In genomic region chr1:15765495-15766194, GRCh38 we compare ENCODE assay signal across 12 cellular contexts. TPM values are rescaled to one million over a fixed set of nuclear protein-coding genes. Genes with fewer than 3 reads are reported as not detected.
DNase-seq lines count a peak whose midpoint lies in the region; ATAC-seq, FAIRE-seq and TF ChIP-seq lines count a peak whose summit lies in the region.
"Had no signal": no experiment of that assay in that cellular context is flagged by ENCODE, and none has a peak within 500 bp of the region (broad histone marks: within the 10 kb centered on the region; RNA-seq: fewer than 3 reads in every experiment).

No MANE protein-coding gene starts in this region.

- H3K79me2 ChIP-seq in HepG2 (ENCODE audit: insufficient read depth, low read length) = no peaks in the 10 kb centered on the region

- in situ Hi-C loops in HepG2 (cut with HindIII; ENCODE audit: extremely low pct_ligation_motif_present, low pct_unique_long_range_greater_than_20kb) = no loop called here

- 93% methylated on average over 13 of the region's 20 CpGs for WGBS in HepG2 (ENCODE audit: low lambda C conversion rate)
- WGBS in right lobe of liver (ENCODE audit: insufficient coverage, low coverage, low lambda C conversion rate, missing lambda C conversion rate) = 50% methylated on average over 3 of the region's 20 CpGs

- H3K27ac ChIP-seq in HepG2 (ENCODE audit: extremely low read length, insufficient read depth, low read length) (no peak overlapping the region), right lobe of liver (no peak overlapping the region), left lung (no peak overlapping the region)
- H3K27ac ChIP-seq in CD8-positive, alpha-beta memory T cell (ENCODE audit: low read depth, low read length) = no peak overlapping the region
- H3K27ac ChIP-seq: SK-N-MC had no signal

- H3K27me3 ChIP-seq in HepG2 (ENCODE audit: control insufficient read depth in 1 of 2, insufficient read depth in 2 of 2, low read length in 2 of 2) (no peaks in the 10 kb centered on the region), right lobe of liver (no peaks in the 10 kb centered on the region), bronchial epithelial cell (ENCODE audit: control insufficient read depth, insufficient read depth, low read length) (no peaks in the 10 kb centered on the region), left lung (peaks cover 3 to 22% of the 10 kb centered on the region in 2 donors)
- H3K27me3 ChIP-seq in CD8-positive, alpha-beta memory T cell (ENCODE audit: insufficient read depth, low read length, poor library complexity, severe bottlenecking) = no peaks in the 10 kb centered on the region

- no peak overlapping the region for H2AFZ ChIP-seq in HepG2 (ENCODE audit: low read length)

- intact Hi-C loops in HepG2 (cut with micrococcal nuclease; ENCODE audit: unreplicated experiment) = no loop called here
- intact Hi-C loops in right lobe of liver (cut with DNase I) = no loop called here
- intact Hi-C loops in left lung (cut with DNase I) = no loop called here

- no peaks in the 10 kb centered on the region for H3K36me3 Mint-ChIP-seq in CD8-positive, alpha-beta memory T cell
- H3K36me3 Mint-ChIP-seq in activated naive CD8-positive, alpha-beta T cell treated with anti-CD3 and anti-CD28 coated beads for 36 hours = no peaks in the 10 kb centered on the region
- H3K36me3 Mint-ChIP-seq: activated CD4-positive, alpha-beta memory T cell treated with anti-CD3 and anti-CD28 coated beads for 36 hours had no signal

- H3K4me3 Mint-ChIP-seq in CD8-positive, alpha-beta memory T cell = no peak overlapping the region
- no peak overlapping the region for H3K4me3 Mint-ChIP-seq in activated naive CD8-positive, alpha-beta T cell treated with anti-CD3 and anti-CD28 coated beads for 36 hours
- H3K4me3 Mint-ChIP-seq: activated CD4-positive, alpha-beta memory T cell treated with anti-CD3 and anti-CD28 coated beads for 36 hours had no signal

- TF ChIP-seq POLR2A in HepG2 (IDR thresholded peaks at IDR 0.05; ENCODE audit: insufficient read depth in 1 of 2, low read depth in 2 of 2, low read length in 2 of 2) (no peak), right lobe of liver (IDR thresholded peaks at IDR 0.05) (no peak)

- no peaks in the 10 kb centered on the region for H3K9me3 Mint-ChIP-seq in CD8-positive, alpha-beta memory T cell
- H3K9me3 Mint-ChIP-seq in activated naive CD8-positive, alpha-beta T cell treated with anti-CD3 and anti-CD28 coated beads for 36 hours = no peaks in the 10 kb centered on the region
- H3K9me3 Mint-ChIP-seq: activated CD4-positive, alpha-beta memory T cell treated with anti-CD3 and anti-CD28 coated beads for 36 hours had no signal

- BruUV-seq in HepG2 (replicated peaks; lab: Mats Ljungman, UMichigan) = no TSS peak

- FAIRE-seq in HepG2 (lab: Jason Lieb, UNC) (no peak), bronchial epithelial cell (lab: Jason Lieb, UNC) (no peak)

- no peak overlapping the region for H3K9ac ChIP-seq in HepG2 (ENCODE audit: insufficient read depth, low read depth, low read length)

- no peak for TF ChIP-seq EP300 in HepG2 (IDR thresholded peaks at IDR 0.05; ENCODE audit: low read depth in 2 of 2, low read length in 2 of 2)
- no peak for TF ChIP-seq EP300 in HepG2 (CRISPR knock-in tag; IDR thresholded peaks at IDR 0.05; ENCODE audit: borderline replicate concordance)

- H3K9me3 ChIP-seq in HepG2 (ENCODE audit: low read length) = no peaks in the 10 kb centered on the region
- H3K9me3 ChIP-seq in right lobe of liver = no peaks in the 10 kb centered on the region
- no peaks in the 10 kb centered on the region for H3K9me3 ChIP-seq in left lung
- no peaks in the 10 kb centered on the region for H3K9me3 ChIP-seq in CD8-positive, alpha-beta memory T cell (ENCODE audit: low read length)

- H4K20me1 ChIP-seq in HepG2 (ENCODE audit: insufficient read depth, low read length) = no peaks in the 10 kb centered on the region

- H3K36me3 ChIP-seq in HepG2 (replicated peaks in 1 of 2; ENCODE audit: control insufficient read depth in 1 of 2, insufficient read depth in 2 of 2, low read length in 2 of 2) (peaks cover 0 to 3% of the 10 kb centered on the region in 2 experiments; a peak in 2 of 5 replicates), right lobe of liver (no peaks in the 10 kb centered on the region), bronchial epithelial cell (ENCODE audit: control insufficient read depth, insufficient read depth, low read length) (peaks cover 30% of the 10 kb centered on the region), left lung (peaks cover 0 to 7% of the 10 kb centered on the region in 2 donors)
- H3K36me3 ChIP-seq in CD8-positive, alpha-beta memory T cell (ENCODE audit: insufficient read depth, low read length) = no peaks in the 10 kb centered on the region

- no peak overlapping the region for H3K4me2 ChIP-seq in HepG2 (ENCODE audit: low read depth, low read length)

- no peak overlapping the region for H3K27ac Mint-ChIP-seq in CD8-positive, alpha-beta memory T cell
- H3K27ac Mint-ChIP-seq in activated naive CD8-positive, alpha-beta T cell treated with anti-CD3 and anti-CD28 coated beads for 36 hours = no peak overlapping the region
- H3K27ac Mint-ChIP-seq: activated CD4-positive, alpha-beta memory T cell treated with anti-CD3 and anti-CD28 coated beads for 36 hours had no signal

- no peak for ATAC-seq in HepG2
- ATAC-seq in right lobe of liver = no peak
- peak; percentile 36 for ATAC-seq in left lung
- ATAC-seq in HG02870 (IDR thresholded peaks at IDR 0.05; ENCODE audit: unreplicated experiment) = no peak
- ATAC-seq: left ventricle myocardium superior had no signal

- H3K4me3 ChIP-seq in HepG2 (replicated peaks in 1 of 3; ENCODE audit: insufficient read depth in 1 of 3, low read depth in 2 of 3, low read length in 3 of 3) (no peak overlapping the region), right lobe of liver (no peak overlapping the region), bronchial epithelial cell (ENCODE audit: low read depth, low read length) (no peak overlapping the region), left lung (no peak overlapping the region)
- no peak overlapping the region for H3K4me3 ChIP-seq in CD8-positive, alpha-beta memory T cell (ENCODE audit: low read length)
- H3K4me3 ChIP-seq: SK-N-MC had no signal

- TF ChIP-seq CTCF in HepG2 (CRISPR knock-in tag; IDR thresholded peaks at IDR 0.05) = no peak
- TF ChIP-seq CTCF in right lobe of liver (IDR thresholded peaks at IDR 0.05) = no peak
- no peak for TF ChIP-seq CTCF in bronchial epithelial cell (IDR thresholded peaks at IDR 0.05; ENCODE audit: insufficient read depth, low read length, severe bottlenecking)
- TF ChIP-seq CTCF in left lung (IDR thresholded peaks at IDR 0.05) = no peak

- peaks cover 23 to 41% of the 10 kb centered on the region in 2 donors for H3K27me3 Mint-ChIP-seq in CD8-positive, alpha-beta memory T cell
- H3K27me3 Mint-ChIP-seq in activated naive CD8-positive, alpha-beta T cell treated with anti-CD3 and anti-CD28 coated beads for 36 hours = peaks cover 17% of the 10 kb centered on the region

- H3K4me1 ChIP-seq in HepG2 (ENCODE audit: insufficient read depth, low read length) = peaks cover 22% of the 10 kb centered on the region
- no peaks in the 10 kb centered on the region for H3K4me1 ChIP-seq in right lobe of liver
- H3K4me1 ChIP-seq in left lung = peaks cover 0 to 3% of the 10 kb centered on the region in 2 donors
- no peaks in the 10 kb centered on the region for H3K4me1 ChIP-seq in CD8-positive, alpha-beta memory T cell (ENCODE audit: insufficient read depth, low read length)

- CTCF ChIA-PET in HepG2 (lab: Yijun Ruan, JAX; ENCODE audit: low intra/inter-chr PET ratio, low total read pairs) = no interaction called here
- CTCF ChIA-PET in CD8-positive, alpha-beta memory T cell (lab: Charles Lee) = interaction anchor here (0.9 kb wide), 1 partner anchor 26 kb away, joined by 3 read pairs; no protein-coding TSS in a partner anchor

- TF ChIP-seq RAD21 in HepG2 (CRISPR knock-in tag; IDR thresholded peaks at IDR 0.05) = no peak

- no peak for DNase-seq in HepG2 (ENCODE audit: low spot score)
- DNase-seq in right lobe of liver = no peak
- DNase-seq in bronchial epithelial cell (ENCODE audit: low read depth) = peak; percentile 97
- DNase-seq in left lung = peak in 1 of 2 donors; percentile 57
- no peak for DNase-seq in NOMO-1 (lab: John Stamatoyannopoulos, UW; ENCODE audit: unreplicated experiment in 2 of 2)
- no peak for DNase-seq in CD8-positive, alpha-beta memory T cell
- no peak for DNase-seq in activated naive CD8-positive, alpha-beta T cell treated with anti-CD3 and anti-CD28 coated beads for 36 hours
- DNase-seq: activated CD4-positive, alpha-beta memory T cell treated with anti-CD3 and anti-CD28 coated beads for 36 hours; left ventricle myocardium superior; NCI-H187 had no signal

- no peaks in the 10 kb centered on the region for H3K4me1 Mint-ChIP-seq in CD8-positive, alpha-beta memory T cell
- H3K4me1 Mint-ChIP-seq in activated naive CD8-positive, alpha-beta T cell treated with anti-CD3 and anti-CD28 coated beads for 36 hours = no peaks in the 10 kb centered on the region

- POLR2A ChIA-PET in HepG2 (lab: Yijun Ruan, JAX) = no interaction called here
- POLR2A ChIA-PET in CD8-positive, alpha-beta memory T cell (lab: Charles Lee) = no interaction called here

RNA-seq across cellular contexts. Expression of gene FBLIM1, which starts 7.0 kb away (rescaled TPM):
- total RNA-seq in HepG2 (2016; rRNA removed; fragmentation: Illumina TruSeq; extraction: Trizol) = 9.2 and 10.6 TPM in 2 replicates
- total RNA-seq in HepG2 (2016; cell fraction: cytosol; rRNA removed; fragmentation: Illumina TruSeq; extraction: Trizol; ENCODE audit: low read depth) = 2.3 and 2.6 TPM in 2 replicates
- 9.3 and 10.5 TPM in 2 replicates for total RNA-seq in HepG2 (2016; cell fraction: insoluble cytoplasmic fraction; rRNA removed; fragmentation: Illumina TruSeq; extraction: Trizol)
- 7.4 and 8.7 TPM in 2 replicates for total RNA-seq in HepG2 (2016; cell fraction: membrane; rRNA removed; fragmentation: Illumina TruSeq; extraction: Trizol)
- 4.4 and 5.9 TPM in 2 replicates for total RNA-seq in HepG2 (2016; cell fraction: nucleus; rRNA removed; fragmentation: Illumina TruSeq; extraction: Trizol)
- 23.0 and 24.6 TPM in 2 replicates for polyA plus RNA-seq in HepG2 (2011; rRNA removed)
- polyA plus RNA-seq in HepG2 (2011; cell fraction: cytosol; rRNA removed) = 15.7 and 22.9 TPM in 2 replicates
- 22.7 and 27.5 TPM in 2 replicates for polyA plus RNA-seq in HepG2 (2011; cell fraction: nucleus; rRNA removed)
- polyA plus RNA-seq in HepG2 (2012) = 2.8 and 7.8 TPM in 2 replicates
- polyA plus RNA-seq in HepG2 (2016; cell fraction: cytosol; fragmentation: Illumina TruSeq; extraction: Trizol; ENCODE audit: low read depth) = 2.9 and 3.0 TPM in 2 replicates
- polyA plus RNA-seq in HepG2 (2016; cell fraction: insoluble cytoplasmic fraction; fragmentation: Illumina TruSeq; extraction: Trizol; ENCODE audit: low read depth) = 10.8 and 11.3 TPM in 2 replicates
- polyA plus RNA-seq in HepG2 (2016; cell fraction: membrane; fragmentation: Illumina TruSeq; extraction: Trizol; ENCODE audit: low read depth) = 6.2 and 6.7 TPM in 2 replicates
- 17.7 and 20.4 TPM in 2 replicates for polyA plus RNA-seq in HepG2 (2016; cell fraction: nucleus; fragmentation: Illumina TruSeq; extraction: Trizol; ENCODE audit: insufficient read depth, low read depth)
- polyA minus RNA-seq in HepG2 (2011; rRNA and poly(A)+ RNA removed; ENCODE audit: low replicate concordance) = 2.2 and 24.8 TPM in 2 replicates
- 12.1 and 12.4 TPM in 2 replicates for polyA minus RNA-seq in HepG2 (2011; cell fraction: cytosol; rRNA and poly(A)+ RNA removed)
- 8.8 and 10.0 TPM in 2 replicates for polyA minus RNA-seq in HepG2 (2011; cell fraction: nucleus; rRNA and poly(A)+ RNA removed)
- total RNA-seq in right lobe of liver = 10 to 100 TPM in 1 of 6 experiments, 1 to 10 TPM in 5; 4.0 to 13.1 (median 6.0) TPM
- total RNA-seq in bronchial epithelial cell = 60.9 and 72.4 TPM in 2 replicates
- 10 to 100 TPM; 52.3 to 57.1 TPM for total RNA-seq in left lung
- not detected for total RNA-seq in CD8-positive, alpha-beta memory T cell
- not detected for polyA plus RNA-seq in CD8-positive, alpha-beta memory T cell
- not detected for total RNA-seq in activated naive CD8-positive, alpha-beta T cell treated with anti-CD3 and anti-CD28 coated beads for 36 hours

RNA-seq across cellular contexts. Expression of gene TMEM82, which starts 23.3 kb away (rescaled TPM):
- total RNA-seq in HepG2 (2016; rRNA removed; fragmentation: Illumina TruSeq; extraction: Trizol) (0.29 and 0.97 TPM in 2 replicates), right lobe of liver (10 to 100 TPM; 15.8 to 33.5 (median 19.1) TPM), bronchial epithelial cell (not detected in 2 replicates), left lung (not detected)
- total RNA-seq in HepG2 (2016; cell fraction: cytosol; rRNA removed; fragmentation: Illumina TruSeq; extraction: Trizol; ENCODE audit: low read depth) = 0.71 and 0.79 TPM in 2 replicates
- 0.43 and 0.58 TPM in 2 replicates for total RNA-seq in HepG2 (2016; cell fraction: insoluble cytoplasmic fraction; rRNA removed; fragmentation: Illumina TruSeq; extraction: Trizol)
- 0.43 and 0.45 TPM in 2 replicates for total RNA-seq in HepG2 (2016; cell fraction: membrane; rRNA removed; fragmentation: Illumina TruSeq; extraction: Trizol)
- 0.41 and 0.75 TPM in 2 replicates for total RNA-seq in HepG2 (2016; cell fraction: nucleus; rRNA removed; fragmentation: Illumina TruSeq; extraction: Trizol)
- 0.24 and 0.40 TPM in 2 replicates for polyA plus RNA-seq in HepG2 (2011; rRNA removed)
- polyA plus RNA-seq in HepG2 (2011; cell fraction: cytosol; rRNA removed) = 0.28 and 0.51 TPM in 2 replicates
- polyA plus RNA-seq in HepG2 (2011; cell fraction: nucleus; rRNA removed) = 0.58 and 0.85 TPM in 2 replicates
- 0.32 and 0.44 TPM in 2 replicates for polyA plus RNA-seq in HepG2 (2012)
- polyA plus RNA-seq in HepG2 (2016; cell fraction: cytosol; fragmentation: Illumina TruSeq; extraction: Trizol; ENCODE audit: low read depth) = 0.60 and 0.79 TPM in 2 replicates
- 0.37 and 0.50 TPM in 2 replicates for polyA plus RNA-seq in HepG2 (2016; cell fraction: insoluble cytoplasmic fraction; fragmentation: Illumina TruSeq; extraction: Trizol; ENCODE audit: low read depth)
- 0.64 and 0.87 TPM in 2 replicates for polyA plus RNA-seq in HepG2 (2016; cell fraction: membrane; fragmentation: Illumina TruSeq; extraction: Trizol; ENCODE audit: low read depth)
- polyA plus RNA-seq in HepG2 (2016; cell fraction: nucleus; fragmentation: Illumina TruSeq; extraction: Trizol; ENCODE audit: insufficient read depth, low read depth) = 1.1 and 1.5 TPM in 2 replicates
- 0.92 TPM in 1 of 2 replicates, not detected in the other for polyA minus RNA-seq in HepG2 (2011; rRNA and poly(A)+ RNA removed; ENCODE audit: low replicate concordance)
- polyA minus RNA-seq in HepG2 (2011; cell fraction: cytosol; rRNA and poly(A)+ RNA removed) = 0.44 and 0.59 TPM in 2 replicates
- polyA minus RNA-seq in HepG2 (2011; cell fraction: nucleus; rRNA and poly(A)+ RNA removed) = 0.62 TPM in 1 of 2 replicates, not detected in the other
- not detected for total RNA-seq in CD8-positive, alpha-beta memory T cell
- not detected for polyA plus RNA-seq in CD8-positive, alpha-beta memory T cell
- not detected for total RNA-seq in activated naive CD8-positive, alpha-beta T cell treated with anti-CD3 and anti-CD28 coated beads for 36 hours
- total RNA-seq: activated CD4-positive, alpha-beta memory T cell treated with anti-CD3 and anti-CD28 coated beads for 36 hours; left ventricle myocardium superior had no signal

RNA-seq across cellular contexts. Expression of gene SLC25A34, which starts 29.6 kb away (rescaled TPM):
- total RNA-seq in HepG2 (2016; rRNA removed; fragmentation: Illumina TruSeq; extraction: Trizol) (0.13 TPM in 1 of 2 replicates, not detected in the other), right lobe of liver (10 to 100 TPM in 1 of 6 experiments, 1 to 10 TPM in 4, under 1 TPM in 1; 0.69 to 11.6 (median 3.2) TPM), bronchial epithelial cell (under 0.01 and 0.38 TPM in 2 replicates), left lung (1 to 10 TPM; 1.4 to 2.6 TPM)
- not detected in 2 replicates for total RNA-seq in HepG2 (2016; cell fraction: cytosol; rRNA removed; fragmentation: Illumina TruSeq; extraction: Trizol; ENCODE audit: low read depth)
- total RNA-seq in HepG2 (2016; cell fraction: insoluble cytoplasmic fraction; rRNA removed; fragmentation: Illumina TruSeq; extraction: Trizol) = 0.13 and 0.15 TPM in 2 replicates
- total RNA-seq in HepG2 (2016; cell fraction: membrane; rRNA removed; fragmentation: Illumina TruSeq; extraction: Trizol) = 0.09 TPM in 1 of 2 replicates, not detected in the other
- total RNA-seq in HepG2 (2016; cell fraction: nucleus; rRNA removed; fragmentation: Illumina TruSeq; extraction: Trizol) = 0.41 TPM in 1 of 2 replicates, not detected in the other
- polyA plus RNA-seq in HepG2 (2011; rRNA removed) = 0.18 TPM in 2 replicates
- polyA plus RNA-seq in HepG2 (2011; cell fraction: cytosol; rRNA removed) = 0.12 and 0.16 TPM in 2 replicates
- 0.33 and 0.35 TPM in 2 replicates for polyA plus RNA-seq in HepG2 (2011; cell fraction: nucleus; rRNA removed)
- polyA plus RNA-seq in HepG2 (2012) = 0.07 TPM in 1 of 2 replicates, not detected in the other
- not detected in 2 replicates for polyA plus RNA-seq in HepG2 (2016; cell fraction: cytosol; fragmentation: Illumina TruSeq; extraction: Trizol; ENCODE audit: low read depth)
- 0.10 TPM in 1 of 2 replicates, not detected in the other for polyA plus RNA-seq in HepG2 (2016; cell fraction: insoluble cytoplasmic fraction; fragmentation: Illumina TruSeq; extraction: Trizol; ENCODE audit: low read depth)
- 0.08 TPM in 1 of 2 replicates, not detected in the other for polyA plus RNA-seq in HepG2 (2016; cell fraction: membrane; fragmentation: Illumina TruSeq; extraction: Trizol; ENCODE audit: low read depth)
- 0.15 and 0.21 TPM in 2 replicates for polyA plus RNA-seq in HepG2 (2016; cell fraction: nucleus; fragmentation: Illumina TruSeq; extraction: Trizol; ENCODE audit: insufficient read depth, low read depth)
- polyA minus RNA-seq in HepG2 (2011; rRNA and poly(A)+ RNA removed; ENCODE audit: low replicate concordance) = 0.04 and 0.42 TPM in 2 replicates
- polyA minus RNA-seq in HepG2 (2011; cell fraction: cytosol; rRNA and poly(A)+ RNA removed) = not detected in 2 replicates
- 0.12 TPM in 1 of 2 replicates, not detected in the other for polyA minus RNA-seq in HepG2 (2011; cell fraction: nucleus; rRNA and poly(A)+ RNA removed)
- total RNA-seq in CD8-positive, alpha-beta memory T cell = under 1 TPM; 0.93 to 0.94 TPM
- 0.15 TPM for polyA plus RNA-seq in CD8-positive, alpha-beta memory T cell
- total RNA-seq in activated naive CD8-positive, alpha-beta T cell treated with anti-CD3 and anti-CD28 coated beads for 36 hours = under 1 TPM; 0.76 to 0.94 TPM

RNA-seq across cellular contexts. Expression of gene UQCRHL, which starts 41.8 kb away (rescaled TPM):
- total RNA-seq in HepG2 (2016; rRNA removed; fragmentation: Illumina TruSeq; extraction: Trizol) (2.3 and 4.0 TPM in 2 replicates), right lobe of liver (1 to 10 TPM in 2 of 6 experiments, under 1 TPM in 4; 0.42 to 1.1 (median 0.51) TPM), bronchial epithelial cell (1.8 and 4.9 TPM in 2 replicates), left lung (1 to 10 TPM; 1.2 TPM)
- total RNA-seq in HepG2 (2016; cell fraction: cytosol; rRNA removed; fragmentation: Illumina TruSeq; extraction: Trizol; ENCODE audit: low read depth) = 1.3 and 1.6 TPM in 2 replicates
- total RNA-seq in HepG2 (2016; cell fraction: insoluble cytoplasmic fraction; rRNA removed; fragmentation: Illumina TruSeq; extraction: Trizol) = 2.3 and 4.1 TPM in 2 replicates
- total RNA-seq in HepG2 (2016; cell fraction: membrane; rRNA removed; fragmentation: Illumina TruSeq; extraction: Trizol) = 3.6 and 3.8 TPM in 2 replicates
- 0.72 and 0.87 TPM in 2 replicates for total RNA-seq in HepG2 (2016; cell fraction: nucleus; rRNA removed; fragmentation: Illumina TruSeq; extraction: Trizol)
- 1.4 and 1.8 TPM in 2 replicates for polyA plus RNA-seq in HepG2 (2011; rRNA removed)
- 1.3 and 2.6 TPM in 2 replicates for polyA plus RNA-seq in HepG2 (2011; cell fraction: cytosol; rRNA removed)
- 0.59 and 1.3 TPM in 2 replicates for polyA plus RNA-seq in HepG2 (2011; cell fraction: nucleus; rRNA removed)
- 4.4 and 15.0 TPM in 2 replicates for polyA plus RNA-seq in HepG2 (2012)
- 3.5 and 3.9 TPM in 2 replicates for polyA plus RNA-seq in HepG2 (2016; cell fraction: cytosol; fragmentation: Illumina TruSeq; extraction: Trizol; ENCODE audit: low read depth)
- polyA plus RNA-seq in HepG2 (2016; cell fraction: insoluble cytoplasmic fraction; fragmentation: Illumina TruSeq; extraction: Trizol; ENCODE audit: low read depth) = 6.0 and 6.8 TPM in 2 replicates
- polyA plus RNA-seq in HepG2 (2016; cell fraction: membrane; fragmentation: Illumina TruSeq; extraction: Trizol; ENCODE audit: low read depth) = 4.5 and 5.2 TPM in 2 replicates
- 1.8 and 2.2 TPM in 2 replicates for polyA plus RNA-seq in HepG2 (2016; cell fraction: nucleus; fragmentation: Illumina TruSeq; extraction: Trizol; ENCODE audit: insufficient read depth, low read depth)
- 1.2 TPM in 1 of 2 replicates, not detected in the other for polyA minus RNA-seq in HepG2 (2011; rRNA and poly(A)+ RNA removed; ENCODE audit: low replicate concordance)
- polyA minus RNA-seq in HepG2 (2011; cell fraction: cytosol; rRNA and poly(A)+ RNA removed) = 2.5 and 2.8 TPM in 2 replicates
- 0.64 and 0.87 TPM in 2 replicates for polyA minus RNA-seq in HepG2 (2011; cell fraction: nucleus; rRNA and poly(A)+ RNA removed)
- 1 to 10 TPM; 1.7 to 2.0 TPM for total RNA-seq in CD8-positive, alpha-beta memory T cell
- 0.95 TPM for polyA plus RNA-seq in CD8-positive, alpha-beta memory T cell
- 1 to 10 TPM; 1.9 to 2.0 TPM for total RNA-seq in activated naive CD8-positive, alpha-beta T cell treated with anti-CD3 and anti-CD28 coated beads for 36 hours

Comparison
In these comparisons a context has a peak if more than half of its experiments do, and no peak if none do; other contexts are left out.
1. RNA of gene TMEM82, which starts 23.3 kb away (total RNA-seq): 15.8 to 33.5 TPM in right lobe of liver; 0.29 to 0.97 TPM in HepG2, not detected in bronchial epithelial cell, not detected in left lung, not detected in CD8-positive, alpha-beta memory T cell and not detected in activated naive CD8-positive, alpha-beta T cell treated with anti-CD3 and anti-CD28 coated beads for 36 hours; every median in the first group is over 4 times any median in the second.